9 cellular contexts compared by ENCODE assay signal in genomic region chr21:44930543-44930981, GRCh38. TPM values are rescaled to one million over a fixed set of nuclear protein-coding genes. Genes with fewer than 3 reads are reported as not detected.
A peak's percentile ranks its signal among the peaks of the same experiment; 100 is the strongest.
DNase-seq lines count a peak whose midpoint lies in the region; ATAC-seq and TF ChIP-seq lines count a peak whose summit lies in the region.
"Had no signal": no experiment of that assay in that cellular context is flagged by ENCODE, and none has a peak within 500 bp of the region (broad histone marks: within the 10 kb centered on the region; RNA-seq: fewer than 3 reads in every experiment).

No MANE protein-coding gene starts in this region.

- no peak for TF ChIP-seq POLR2A in spleen (IDR thresholded peaks at IDR 0.05)

- H3K4me3 Mint-ChIP-seq in central memory CD8-positive, alpha-beta T cell, result peak overlapping the region; percentile 93

- peaks cover 6% of the 10 kb centered on the region for H3K36me3 Mint-ChIP-seq in central memory CD8-positive, alpha-beta T cell (ENCODE audit: insufficient read depth)

- peaks cover 56% of the 10 kb centered on the region for H3K4me1 Mint-ChIP-seq in central memory CD8-positive, alpha-beta T cell

- peaks cover 0 to 15% (median 0%) of the 10 kb centered on the region in 6 donors for H3K36me3 ChIP-seq in spleen

- H3K4me1 ChIP-seq in spleen, result peaks cover 46 to 94% (median 80%) of the 10 kb centered on the region in 6 donors

- no peaks in the 10 kb centered on the region for H3K27me3 Mint-ChIP-seq in central memory CD8-positive, alpha-beta T cell

- TF ChIP-seq CTCF in GM13976 (IDR thresholded peaks at IDR 0.05; ENCODE audit: borderline replicate concordance, control extremely low read depth, extremely low read depth, insufficient read depth, missing control alignments), result no peak
- TF ChIP-seq CTCF in spleen (IDR thresholded peaks at IDR 0.05 in 8 of 11, conservative IDR thresholded peaks at IDR 0.05 in 3 of 11), result no peak

- peak; percentile 26 for ATAC-seq in central memory CD8-positive, alpha-beta T cell (replicated peaks; ENCODE audit: extremely low read depth, poor library complexity, severe bottlenecking)
- ATAC-seq in GM21381 (IDR thresholded peaks at IDR 0.05; ENCODE audit: unreplicated experiment) (no peak), GM21528 (IDR thresholded peaks at IDR 0.05; ENCODE audit: low FRiP score, unreplicated experiment) (no peak)

- peaks cover 0 to 5% (median 0%) of the 10 kb centered on the region in 8 donors for H3K9me3 ChIP-seq in spleen

- H3K4me3 ChIP-seq in spleen, result peak overlapping the region in 7 of 8 donors; percentile 56 to 86 (median 67)

- H3K9me3 Mint-ChIP-seq in central memory CD8-positive, alpha-beta T cell, result no peaks in the 10 kb centered on the region

- WGBS in spleen, 5 donors, result 8 to 32% (median 19%) methylated on average over 12 of the region's 12 CpGs

- intact Hi-C loops in spleen (cut with DNase I; ENCODE audit: low total_unique reads), result loop anchor here (5.0 kb wide), 1 partner anchor 38 kb away; no protein-coding TSS in a partner anchor

- in situ Hi-C loops in GM13976 (cut with MboI; ENCODE audit: low sequenced_read_pairs, unreplicated experiment), result loop anchor here (10.0 kb wide), 1 partner anchor 136 kb away; no protein-coding TSS in a partner anchor

- peak overlapping the region; percentile 77 to 97 (median 92) for H3K27ac ChIP-seq in spleen

- peak overlapping the region; percentile 93 for H3K27ac Mint-ChIP-seq in central memory CD8-positive, alpha-beta T cell (ENCODE audit: low read depth)

- H3K27me3 ChIP-seq in spleen (replicated peaks in 1 of 7), result peaks cover 0 to 23% (median 4%) of the 10 kb centered on the region in 7 donors

- DNase-seq in GM13976 (ENCODE audit: low spot score) (peak; percentile 58), T-helper 22 cell (ENCODE audit: low read depth) (peak; percentile 56), spleen (peak; percentile 93), globus pallidus (ENCODE audit: low spot score) (no peak), D341Med (ENCODE audit: low spot score) (no peak)
- peak; percentile 51 to 61 for DNase-seq in central memory CD8-positive, alpha-beta T cell (ENCODE audit: low spot score in 2 of 2)
- DNase-seq: NCI-H748 treated with DMSO at 0.1 percent for 48 hours had no signal

RNA-seq across cellular contexts. Expression of gene SLX9, which starts 9.3 kb away (rescaled TPM):
- 10 to 100 TPM in 6 of 7 donors, 1 to 10 TPM in 1; 6.1 to 30.6 (median 26.4) TPM for total RNA-seq in spleen
- 10 to 100 TPM; 16.4 to 35.4 (median 28.5) TPM for polyA plus RNA-seq in spleen

RNA-seq across cellular contexts. Expression of gene ITGB2, which starts 9.9 kb away (rescaled TPM):
- 100 to 1,000 TPM; 285 to 754 (median 415) TPM for total RNA-seq in spleen
- polyA plus RNA-seq in spleen, result 100 to 1,000 TPM in 2 of 3 donors, 10 to 100 TPM in 1; 92.1 to 332 (median 250) TPM

RNA-seq across cellular contexts. Expression of gene PTTG1IP, which starts 57.1 kb away (rescaled TPM):
- total RNA-seq in spleen, result 100 to 1,000 TPM; 121 to 189 (median 165) TPM
- polyA plus RNA-seq in spleen, result 10 to 100 TPM; 57.6 to 69.3 (median 64.9) TPM

Comparison
In these comparisons a context has a peak if more than half of its experiments do, and no peak if none do; other contexts are left out.
1. DNase-seq: peak in GM13976 (single experiment), T-helper 22 cell (single experiment), central memory CD8-positive, alpha-beta T cell (2 of 2) and spleen (single experiment); none in globus pallidus (single experiment) and D341Med (single experiment).